11 cellular contexts compared by ENCODE assay signal in genomic region chr7:44486693-44487092, GRCh38. TPM values are rescaled to one million over a fixed set of nuclear protein-coding genes. Genes with fewer than 3 reads are reported as not detected.
DNase-seq lines count a peak whose midpoint lies in the region; ATAC-seq and TF ChIP-seq lines count a peak whose summit lies in the region.
"Had no signal": no experiment of that assay in that cellular context is flagged by ENCODE, and none has a peak within 500 bp of the region (broad histone marks: within the 10 kb centered on the region; RNA-seq: fewer than 3 reads in every experiment).

No MANE protein-coding gene starts in this region.

- CTCF ChIA-PET in HEK293 (lab: Yijun Ruan, JAX): interaction anchor here (0.6 to 2.1 kb wide), 3 partner anchors 9 to 573 kb away, joined by 3 to 6 read pairs (median 5); no protein-coding TSS in a partner anchor

- peaks cover 43% of the 10 kb centered on the region for H3K4me1 Mint-ChIP-seq in activated naive CD8-positive, alpha-beta T cell treated with anti-CD3 and anti-CD28 coated beads, Interleukin-2, amount 10 ng/mL, durations not matched to agents 7 days and 5 days

- peaks cover 34 to 47% of the 10 kb centered on the region in 2 experiments for H3K36me3 ChIP-seq in HEK293 (ENCODE audit: control insufficient read depth in 2 of 2, insufficient read depth in 1 of 2, low read length in 2 of 2)

- H3K36me3 Mint-ChIP-seq in activated naive CD8-positive, alpha-beta T cell treated with anti-CD3 and anti-CD28 coated beads, Interleukin-2, amount 10 ng/mL, durations not matched to agents 7 days and 5 days: peaks cover 51% of the 10 kb centered on the region

- H3K9me3 ChIP-seq in HEK293 (ENCODE audit: control insufficient read depth, insufficient read depth, low read depth, low read length): no peaks in the 10 kb centered on the region
- H3K9me3 ChIP-seq: suprapubic skin had no signal

- no peak for TF ChIP-seq CTCF in HEK293 (tag by site-specific recombination; IDR thresholded peaks at IDR 0.05)

- no peak for ATAC-seq in activated naive CD8-positive, alpha-beta T cell treated with anti-CD3 and anti-CD28 coated beads, Interleukin-2, amount 10 ng/mL, durations not matched to agents 7 days and 5 days (ENCODE audit: low read depth)

- H3K27ac Mint-ChIP-seq in activated naive CD8-positive, alpha-beta T cell treated with anti-CD3 and anti-CD28 coated beads, Interleukin-2, amount 10 ng/mL, durations not matched to agents 7 days and 5 days: peak overlapping the region; percentile 42

- H3K4me1 ChIP-seq in HEK293 (ENCODE audit: control insufficient read depth, insufficient read depth, low read length): peaks cover 3% of the 10 kb centered on the region; the same call in 1 of the 2 replicates

- H3K4me3 ChIP-seq in HEK293 (ENCODE audit: low read depth, low read length): no peak overlapping the region
- H3K4me3 ChIP-seq: skin epidermis, suprapubic skin had no signal

- H3K27ac ChIP-seq in HEK293 (ENCODE audit: extremely low read depth, low read depth, low read length): no peak overlapping the region
- H3K27ac ChIP-seq: suprapubic skin had no signal

- POLR2A ChIA-PET in HEK293 (lab: Yijun Ruan, JAX): interaction anchor here (1.4 kb wide), 1 partner anchor 20 kb away, joined by 3 read pairs; no protein-coding TSS in a partner anchor
- POLR2A ChIA-PET in activated naive CD8-positive, alpha-beta T cell treated with anti-CD3 and anti-CD28 coated beads, Interleukin-2, amount 10 ng/mL, durations not matched to agents 7 days and 5 days (lab: Charles Lee): interaction anchor here (0.5 kb wide), 1 partner anchor 23 kb away, joined by 3 read pairs; no protein-coding TSS in a partner anchor

- H3K9me3 Mint-ChIP-seq in activated naive CD8-positive, alpha-beta T cell treated with anti-CD3 and anti-CD28 coated beads, Interleukin-2, amount 10 ng/mL, durations not matched to agents 7 days and 5 days: peaks cover 6% of the 10 kb centered on the region

- H3K4me3 Mint-ChIP-seq in activated naive CD8-positive, alpha-beta T cell treated with anti-CD3 and anti-CD28 coated beads, Interleukin-2, amount 10 ng/mL, durations not matched to agents 7 days and 5 days: peak overlapping the region; percentile 6

- H3K27me3 Mint-ChIP-seq in activated naive CD8-positive, alpha-beta T cell treated with anti-CD3 and anti-CD28 coated beads, Interleukin-2, amount 10 ng/mL, durations not matched to agents 7 days and 5 days: no peaks in the 10 kb centered on the region

- peak; percentile 37 to 41 for DNase-seq in AML-193 (lab: John Stamatoyannopoulos, UW)
- no peak for DNase-seq in activated naive CD8-positive, alpha-beta T cell treated with anti-CD3 and anti-CD28 coated beads, Interleukin-2, amount 10 ng/mL, durations not matched to agents 7 days and 5 days
- peak; percentile 42 for DNase-seq in iris pigment epithelial cell (ENCODE audit: low read depth)
- no peak for DNase-seq in NCI-H510A treated with DMSO at 0.1 percent for 48 hours (lab: John Stamatoyannopoulos, UW)
- DNase-seq in NOMO-1 treated with DMSO at 0.1 percent for 48 hours (lab: John Stamatoyannopoulos, UW; ENCODE audit: unreplicated experiment): no peak
- DNase-seq in stimulated activated naive CD4-positive, alpha-beta T cell (lab: John Stamatoyannopoulos, UW): no peak
- no peak for DNase-seq in GOT3 (lab: John Stamatoyannopoulos, UW)

TF ChIP-seq in HEK293, 187 proteins besides CTCF, POLR2A, EP300 and RAD21:
- TF ChIP-seq ZIC2 (tag by site-specific recombination; IDR thresholded peaks at IDR 0.05) (no peak), ZNF133 (tag by site-specific recombination; IDR thresholded peaks at IDR 0.05) (no peak), ZNF2 (tag by site-specific recombination; IDR thresholded peaks at IDR 0.05) (no peak), SP7 (tag by site-specific recombination; IDR thresholded peaks at IDR 0.05) (0 out of 2 replicates have a peak, but pooled peaks have one; percentile 19), ZNF571 (tag by site-specific recombination; IDR thresholded peaks at IDR 0.05) (no peak), ZNF398 (tag by site-specific recombination; IDR thresholded peaks at IDR 0.05) (no peak)
TF ChIP-seq in HEK293: peak in this region for 1.

RNA-seq across cellular contexts. Expression of gene NUDCD3, which starts 3.8 kb away (rescaled TPM):
- total RNA-seq in activated naive CD8-positive, alpha-beta T cell treated with anti-CD3 and anti-CD28 coated beads, Interleukin-2, amount 10 ng/mL, durations not matched to agents 7 days and 5 days: 100 to 1,000 TPM in 1 of 2 experiments, 10 to 100 TPM in 1; 99.1 to 113 TPM

RNA-seq across cellular contexts. Expression of gene NPC1L1, which starts 54.4 kb away (rescaled TPM):
- total RNA-seq in activated naive CD8-positive, alpha-beta T cell treated with anti-CD3 and anti-CD28 coated beads, Interleukin-2, amount 10 ng/mL, durations not matched to agents 7 days and 5 days: under 1 TPM in 1 of 2 experiments, not detected in 1; 0.11 TPM
- total RNA-seq: T-helper 2 cell treated with Interferon-gamma antibody and Interleukin-4, amounts not matched to agents 100 ng/mL and 5 ng/mL, for 36 hours had no signal

Comparison
In these comparisons a context has a peak if more than half of its experiments do, and no peak if none do; other contexts are left out.
1. DNase-seq: peak in AML-193 (2 of 2) and iris pigment epithelial cell (single experiment); none in activated naive CD8-positive, alpha-beta T cell treated with anti-CD3 and anti-CD28 coated beads, Interleukin-2, amount 10 ng/mL, durations not matched to agents 7 days and 5 days (single experiment), NCI-H510A treated with DMSO at 0.1 percent for 48 hours (single experiment), NOMO-1 treated with DMSO at 0.1 percent for 48 hours (single experiment), stimulated activated naive CD4-positive, alpha-beta T cell (0 of 6) and GOT3 (single experiment).